Comparison of ENCODE assay signal across 37 cellular contexts in the genomic region with DNA sequence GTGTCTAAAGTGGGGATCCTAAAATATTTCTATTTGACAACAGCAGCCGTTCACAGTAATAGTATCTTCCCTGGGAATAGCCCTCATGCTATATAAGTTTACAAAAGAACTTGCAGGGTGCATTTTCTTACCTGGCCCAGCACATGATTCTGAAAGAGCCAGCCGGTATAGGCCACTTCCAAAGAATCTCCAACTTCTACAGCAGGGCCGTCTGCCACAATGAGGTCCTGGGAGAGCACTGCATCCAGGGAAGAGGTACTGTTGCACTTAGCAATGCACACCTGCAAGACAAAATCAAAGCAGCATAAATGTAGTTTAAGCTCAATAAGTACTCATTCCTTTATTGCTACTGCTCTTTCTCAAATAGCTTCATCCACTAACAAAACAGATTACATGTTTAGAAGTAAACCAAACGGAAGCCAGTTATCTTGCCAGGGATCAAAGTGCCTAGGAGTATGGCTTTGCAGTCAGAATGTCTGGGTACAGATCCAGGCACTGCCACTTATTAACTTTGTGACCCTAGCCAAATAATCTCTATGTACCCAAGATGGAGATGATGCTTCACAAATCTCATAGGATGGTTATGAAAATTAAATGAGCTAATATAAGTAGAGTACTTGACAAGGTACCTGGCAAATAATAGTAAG.
"Had no signal": no experiment of that assay in that cellular context is flagged by ENCODE, and none has a peak within 500 bp of the region (broad histone marks: within the 10 kb centered on the region; RNA-seq: fewer than 3 reads in every experiment).

No MANE protein-coding gene starts in this region.

- H3K27me3 Mint-ChIP-seq: activated CD4-positive, alpha-beta memory T cell treated with anti-CD3 and anti-CD28 coated beads, Interleukin-2, amount 10 ng/mL, durations not matched to agents 7 days and 5 days; activated CD4-positive, alpha-beta T cell treated with anti-CD3 and anti-CD28 coated beads for 36 hours; activated CD4-positive, alpha-beta T cell treated with anti-CD3 and anti-CD28 coated beads, Interleukin-2, amount 10 ng/mL, durations not matched to agents 7 days and 5 days; activated CD8-positive, alpha-beta memory T cell treated with anti-CD3 and anti-CD28 coated beads, Interleukin-2, amount 10 ng/mL, durations not matched to agents 7 days and 5 days; activated naive CD4-positive, alpha-beta T cell treated with anti-CD3 and anti-CD28 coated beads, Interleukin-2, amount 10 ng/mL, durations not matched to agents 7 days and 5 days; activated naive CD4-positive, alpha-beta T cell treated with anti-CD3 and anti-CD28 coated beads, Interleukin-2, amount 50 U/mL, for 24 hours; activated naive CD8-positive, alpha-beta T cell; activated naive CD8-positive, alpha-beta T cell treated with anti-CD3 and anti-CD28 coated beads, Interleukin-2, amount 10 ng/mL, durations not matched to agents 7 days and 5 days; activated naive CD8-positive, alpha-beta T cell treated with anti-CD3 and anti-CD28 coated beads, Interleukin-2, amount 50 U/mL, for 24 hours; brain; central memory CD8-positive, alpha-beta T cell had no signal

- H3K27ac Mint-ChIP-seq: activated CD4-positive, alpha-beta memory T cell treated with anti-CD3 and anti-CD28 coated beads, Interleukin-2, amount 10 ng/mL, durations not matched to agents 7 days and 5 days; activated CD4-positive, alpha-beta T cell treated with anti-CD3 and anti-CD28 coated beads for 36 hours; activated CD4-positive, alpha-beta T cell treated with anti-CD3 and anti-CD28 coated beads, Interleukin-2, amount 10 ng/mL, durations not matched to agents 7 days and 5 days; activated CD8-positive, alpha-beta memory T cell treated with anti-CD3 and anti-CD28 coated beads, Interleukin-2, amount 10 ng/mL, durations not matched to agents 7 days and 5 days; activated CD8-positive, alpha-beta T cell treated with anti-CD3 and anti-CD28 coated beads, Interleukin-2, amount 10 ng/mL, durations not matched to agents 7 days and 5 days; activated naive CD4-positive, alpha-beta T cell treated with anti-CD3 and anti-CD28 coated beads, Interleukin-2, amount 10 ng/mL, durations not matched to agents 7 days and 5 days; activated naive CD4-positive, alpha-beta T cell treated with anti-CD3 and anti-CD28 coated beads, Interleukin-2, amount 50 U/mL, for 24 hours; activated naive CD8-positive, alpha-beta T cell; activated naive CD8-positive, alpha-beta T cell treated with anti-CD3 and anti-CD28 coated beads, Interleukin-2, amount 10 ng/mL, durations not matched to agents 7 days and 5 days; activated naive CD8-positive, alpha-beta T cell treated with anti-CD3 and anti-CD28 coated beads, Interleukin-2, amount 50 U/mL, for 24 hours; activated T-helper 2 cell treated with anti-CD3 and anti-CD28 coated beads, Interferon-gamma antibody, Interleukin-2, Interleukin-4, amounts not matched to agents 10 μg/mL and 5 μg/mL and 100 μg/mL, durations not matched to agents 14 hours and 24 hours and 36 hours; brain; T-helper 1 cell treated with Interleukin-12 subunit alpha and Interleukin-12 subunit beta and Interleukin-4 antibody, amounts not matched to agents 30 μg/mL and 1 μg/mL, for 36 hours; T-helper 2 cell treated with Interferon-gamma antibody and Interleukin-4, amounts not matched to agents 5 μg/mL and 100 μg/mL, for 36 hours; WTC11 had no signal

- H3K4me3 Mint-ChIP-seq: activated CD4-positive, alpha-beta memory T cell treated with anti-CD3 and anti-CD28 coated beads, Interleukin-2, amount 10 ng/mL, durations not matched to agents 7 days and 5 days; activated CD4-positive, alpha-beta T cell treated with anti-CD3 and anti-CD28 coated beads for 36 hours; activated CD4-positive, alpha-beta T cell treated with anti-CD3 and anti-CD28 coated beads, Interleukin-2, amount 10 ng/mL, durations not matched to agents 7 days and 5 days; activated CD8-positive, alpha-beta memory T cell treated with anti-CD3 and anti-CD28 coated beads, Interleukin-2, amount 10 ng/mL, durations not matched to agents 7 days and 5 days; activated CD8-positive, alpha-beta T cell treated with anti-CD3 and anti-CD28 coated beads, Interleukin-2, amount 10 ng/mL, durations not matched to agents 7 days and 5 days; activated naive CD4-positive, alpha-beta T cell treated with anti-CD3 and anti-CD28 coated beads, Interleukin-2, amount 10 ng/mL, durations not matched to agents 7 days and 5 days; activated naive CD4-positive, alpha-beta T cell treated with anti-CD3 and anti-CD28 coated beads, Interleukin-2, amount 50 U/mL, for 24 hours; activated naive CD8-positive, alpha-beta T cell; activated naive CD8-positive, alpha-beta T cell treated with anti-CD3 and anti-CD28 coated beads, Interleukin-2, amount 10 ng/mL, durations not matched to agents 7 days and 5 days; activated naive CD8-positive, alpha-beta T cell treated with anti-CD3 and anti-CD28 coated beads, Interleukin-2, amount 50 U/mL, for 24 hours; activated T-cell treated with anti-CD3 and anti-CD28 coated beads, Interleukin-2, amount 50 U/mL, for 4 hours; brain; central memory CD8-positive, alpha-beta T cell; T-helper 1 cell treated with Interleukin-12 subunit alpha and Interleukin-12 subunit beta and Interleukin-4 antibody, amounts not matched to agents 30 μg/mL and 1 μg/mL, for 36 hours; T-helper 2 cell treated with Interferon-gamma antibody and Interleukin-4, amounts not matched to agents 5 μg/mL and 100 μg/mL, for 36 hours; WTC11 had no signal

- H3K9me3 Mint-ChIP-seq: activated CD4-positive, alpha-beta memory T cell treated with anti-CD3 and anti-CD28 coated beads, Interleukin-2, amount 10 ng/mL, durations not matched to agents 7 days and 5 days; activated CD4-positive, alpha-beta T cell treated with anti-CD3 and anti-CD28 coated beads, Interleukin-2, amount 10 ng/mL, durations not matched to agents 7 days and 5 days; activated naive CD4-positive, alpha-beta T cell treated with anti-CD3 and anti-CD28 coated beads, Interleukin-2, amount 10 ng/mL, durations not matched to agents 7 days and 5 days; activated naive CD4-positive, alpha-beta T cell treated with anti-CD3 and anti-CD28 coated beads, Interleukin-2, amount 50 U/mL, for 24 hours; activated naive CD8-positive, alpha-beta T cell treated with anti-CD3 and anti-CD28 coated beads, Interleukin-2, amount 10 ng/mL, durations not matched to agents 7 days and 5 days; activated naive CD8-positive, alpha-beta T cell treated with anti-CD3 and anti-CD28 coated beads, Interleukin-2, amount 50 U/mL, for 24 hours; activated T-cell treated with anti-CD3 and anti-CD28 coated beads, Interleukin-2, amount 50 U/mL, for 4 hours; activated T-helper 2 cell treated with anti-CD3 and anti-CD28 coated beads, Interferon-gamma antibody, Interleukin-2, Interleukin-4, amounts not matched to agents 10 μg/mL and 5 μg/mL and 100 μg/mL, durations not matched to agents 14 hours and 24 hours and 36 hours; brain; central memory CD8-positive, alpha-beta T cell; T-helper 1 cell treated with Interleukin-12 subunit alpha and Interleukin-12 subunit beta and Interleukin-4 antibody, amounts not matched to agents 30 μg/mL and 1 μg/mL, for 36 hours; T-helper 2 cell treated with Interferon-gamma antibody and Interleukin-4, amounts not matched to agents 5 μg/mL and 100 μg/mL, for 36 hours; WTC11 had no signal

- H3K4me1 Mint-ChIP-seq: activated CD4-positive, alpha-beta T cell treated with anti-CD3 and anti-CD28 coated beads, Interleukin-2, amount 10 ng/mL, durations not matched to agents 7 days and 5 days; activated CD8-positive, alpha-beta memory T cell treated with anti-CD3 and anti-CD28 coated beads, Interleukin-2, amount 10 ng/mL, durations not matched to agents 7 days and 5 days; activated naive CD4-positive, alpha-beta T cell treated with anti-CD3 and anti-CD28 coated beads, Interleukin-2, amount 10 ng/mL, durations not matched to agents 7 days and 5 days; activated naive CD4-positive, alpha-beta T cell treated with anti-CD3 and anti-CD28 coated beads, Interleukin-2, amount 50 U/mL, for 24 hours; activated naive CD8-positive, alpha-beta T cell treated with anti-CD3 and anti-CD28 coated beads, Interleukin-2, amount 10 ng/mL, durations not matched to agents 7 days and 5 days; brain; central memory CD8-positive, alpha-beta T cell; WTC11 had no signal

- FAIRE-seq: bronchial epithelial cell, TTC549 had no signal

- ATAC-seq: activated CD4-positive, alpha-beta T cell treated with anti-CD3 and anti-CD28 coated beads for 36 hours; activated CD4-positive, CD25-positive, alpha-beta regulatory T cell treated with anti-CD3 and anti-CD28 coated beads, Interleukin-2, amount 50 U/mL, for 24 hours; activated CD8-positive, alpha-beta memory T cell treated with anti-CD3 and anti-CD28 coated beads, Interleukin-2, amount 10 ng/mL, durations not matched to agents 7 days and 5 days; activated CD8-positive, alpha-beta T cell treated with anti-CD3 and anti-CD28 coated beads, Interleukin-2, amount 10 ng/mL, durations not matched to agents 7 days and 5 days; activated naive CD8-positive, alpha-beta T cell treated with anti-CD3 and anti-CD28 coated beads, Interleukin-2, amount 50 U/mL, for 24 hours; activated T-cell treated with anti-CD3 and anti-CD28 coated beads, Interleukin-2, amount 50 U/mL, for 4 hours; WTC11 had no signal

- DNase-seq: activated CD4-positive, alpha-beta memory T cell treated with anti-CD3 and anti-CD28 coated beads, Interleukin-2, amount 10 ng/mL, durations not matched to agents 7 days and 5 days; activated CD4-positive, alpha-beta T cell treated with anti-CD3 and anti-CD28 coated beads for 1 hour; activated CD4-positive, alpha-beta T cell treated with anti-CD3 and anti-CD28 coated beads for 36 hours; activated CD4-positive, alpha-beta T cell treated with anti-CD3 and anti-CD28 coated beads for 48 hours; activated CD4-positive, alpha-beta T cell treated with anti-CD3 and anti-CD28 coated beads, Interleukin-2, amount 10 ng/mL, durations not matched to agents 7 days and 5 days; activated CD4-positive, alpha-beta T cell treated with anti-CD3 and anti-CD28 coated beads, Interleukin-2, amount 50 U/mL, for 48 hours; activated CD4-positive, CD25-positive, alpha-beta regulatory T cell; activated CD8-positive, alpha-beta memory T cell treated with anti-CD3 and anti-CD28 coated beads for 24 hours; activated CD8-positive, alpha-beta memory T cell treated with anti-CD3 and anti-CD28 coated beads, Interleukin-2, amount 10 ng/mL, durations not matched to agents 7 days and 5 days; activated CD8-positive, alpha-beta memory T cell treated with anti-CD3 and anti-CD28 coated beads, Interleukin-2, amount 50 U/mL, for 48 hours; activated CD8-positive, alpha-beta T cell treated with anti-CD3 and anti-CD28 coated beads, Interleukin-2, amount 10 ng/mL, durations not matched to agents 7 days and 5 days; activated effector memory CD4-positive, alpha-beta T cell treated with Interleukin-2 at 50 U/mL for 16 hours; activated gamma-delta T cell; activated naive CD4-positive, alpha-beta T cell treated with anti-CD3 and anti-CD28 coated beads, Interleukin-2, amount 10 ng/mL, durations not matched to agents 7 days and 5 days; activated naive CD4-positive, alpha-beta T cell treated with Interleukin-2 at 50 U/mL for 16 hours; activated naive CD8-positive, alpha-beta T cell treated with anti-CD3 and anti-CD28 coated beads, Interleukin-2, amount 10 ng/mL, durations not matched to agents 7 days and 5 days; activated naive CD8-positive, alpha-beta T cell treated with anti-CD3 and anti-CD28 coated beads, Interleukin-2, amount 50 U/mL, for 24 hours; activated T-cell treated with anti-CD3 and anti-CD28 coated beads, Interleukin-2, amount 50 U/mL, for 4 hours; amygdala; anterior cingulate cortex; caudate nucleus; cerebellar nuclear complex; T-helper 1 cell; T-helper 2 cell; T-helper 9 cell; WERI-Rb-1 had no signal
